8 cellular contexts compared by ENCODE assay signal in genomic region chr20:23086056-23086551, GRCh38. TPM values are rescaled to one million over a fixed set of nuclear protein-coding genes. Genes with fewer than 3 reads are reported as not detected.
DNase-seq lines count a peak whose midpoint lies in the region; ATAC-seq and TF ChIP-seq lines count a peak whose summit lies in the region.

A gene with protein sequence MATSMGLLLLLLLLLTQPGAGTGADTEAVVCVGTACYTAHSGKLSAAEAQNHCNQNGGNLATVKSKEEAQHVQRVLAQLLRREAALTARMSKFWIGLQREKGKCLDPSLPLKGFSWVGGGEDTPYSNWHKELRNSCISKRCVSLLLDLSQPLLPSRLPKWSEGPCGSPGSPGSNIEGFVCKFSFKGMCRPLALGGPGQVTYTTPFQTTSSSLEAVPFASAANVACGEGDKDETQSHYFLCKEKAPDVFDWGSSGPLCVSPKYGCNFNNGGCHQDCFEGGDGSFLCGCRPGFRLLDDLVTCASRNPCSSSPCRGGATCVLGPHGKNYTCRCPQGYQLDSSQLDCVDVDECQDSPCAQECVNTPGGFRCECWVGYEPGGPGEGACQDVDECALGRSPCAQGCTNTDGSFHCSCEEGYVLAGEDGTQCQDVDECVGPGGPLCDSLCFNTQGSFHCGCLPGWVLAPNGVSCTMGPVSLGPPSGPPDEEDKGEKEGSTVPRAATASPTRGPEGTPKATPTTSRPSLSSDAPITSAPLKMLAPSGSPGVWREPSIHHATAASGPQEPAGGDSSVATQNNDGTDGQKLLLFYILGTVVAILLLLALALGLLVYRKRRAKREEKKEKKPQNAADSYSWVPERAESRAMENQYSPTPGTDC (minus strand): TSS chr20:23086324. CDS start chr20:23086192, 132 bp downstream.

- H3K36me3 ChIP-seq in ascending aorta (no peaks in the 10 kb centered on the region), lower lobe of right lung (no peaks in the 10 kb centered on the region), upper lobe of left lung (peaks cover 0 to 5% (median 0%) of the 10 kb centered on the region in 4 donors)

- H3K4me1 ChIP-seq in ascending aorta (peaks cover 8 to 42% of the 10 kb centered on the region in 2 donors), lower lobe of right lung (peaks cover 52% of the 10 kb centered on the region), upper lobe of left lung (peaks cover 20 to 67% (median 29%) of the 10 kb centered on the region in 4 donors)

- peak; percentile 8 to 17 for ATAC-seq in lower lobe of right lung
- ATAC-seq in upper lobe of left lung (ENCODE audit: low FRiP score in 2 of 2): peak; percentile 5 to 28
- ATAC-seq in left colon: no peak

- TF ChIP-seq EP300 in upper lobe of left lung (IDR thresholded peaks at IDR 0.05): peak in 1 of 4 donors; percentile 40

- WGBS in upper lobe of left lung, 2 donors: 43 to 49% methylated on average over 4 to 22 of the region's 27 CpGs

- H3K27me3 ChIP-seq in ascending aorta: no peaks in the 10 kb centered on the region
- no peaks in the 10 kb centered on the region for H3K27me3 ChIP-seq in lower lobe of right lung (ENCODE audit: low read depth)
- no peaks in the 10 kb centered on the region for H3K27me3 ChIP-seq in upper lobe of left lung

- peak in 2 of 4 donors; percentile 67 to 70 for TF ChIP-seq POLR2A in upper lobe of left lung (IDR thresholded peaks at IDR 0.05)

- peak within 1 kb of the TSS; percentile 90 to 99 for H3K27ac ChIP-seq in ascending aorta
- H3K27ac ChIP-seq in lower lobe of right lung: peak within 1 kb of the TSS; percentile 93
- peak within 1 kb of the TSS; percentile 89 to 97 (median 92) for H3K27ac ChIP-seq in upper lobe of left lung

- TF ChIP-seq CTCF in ascending aorta (IDR thresholded peaks at IDR 0.05) (no peak), lower lobe of right lung (IDR thresholded peaks at IDR 0.05) (no peak), upper lobe of left lung (IDR thresholded peaks at IDR 0.05) (no peak)

- peak; percentile 21 for DNase-seq in stimulated activated CD4-positive, alpha-beta T cell treated with anti-CD3 and anti-CD28 coated beads, Interleukin-1b, Interleukin-23, amount 100 ng/mL, for 48 hours
- no peak for DNase-seq in stimulated activated CD4-positive, alpha-beta T cell treated with anti-CD3 and anti-CD28 coated beads, Interleukin-4, amount 100 ng/mL, for 24 hours
- peak in 1 of 2 donors; percentile 87 for DNase-seq in ascending aorta (ENCODE audit: low spot score in 2 of 2)
- DNase-seq in lower lobe of right lung: peak; percentile 55
- peak; percentile 63 to 86 for DNase-seq in upper lobe of left lung
- DNase-seq in superior temporal gyrus (ENCODE audit: extremely low spot score): no peak
- DNase-seq in NCI-H526 (lab: John Stamatoyannopoulos, UW): no peak
- no peak for DNase-seq in left colon

- no peaks in the 10 kb centered on the region for H3K9me3 ChIP-seq in ascending aorta
- no peaks in the 10 kb centered on the region for H3K9me3 ChIP-seq in lower lobe of right lung
- H3K9me3 ChIP-seq in upper lobe of left lung: no peaks in the 10 kb centered on the region

- H3K4me3 ChIP-seq in ascending aorta (peak within 1 kb of the TSS; percentile 29 to 44), lower lobe of right lung (peak within 1 kb of the TSS; percentile 56), upper lobe of left lung (peak within 1 kb of the TSS; percentile 39 to 54 (median 46))

- intact Hi-C loops in ascending aorta (cut with DNase I): loop anchor here (1.0 to 2.0 kb wide), 2 partner anchors 24 to 59 kb away; no protein-coding TSS in a partner anchor
- intact Hi-C loops in lower lobe of right lung (cut with DNase I): no loop called here
- intact Hi-C loops in left colon (cut with DNase I, micrococcal nuclease): no loop called here

RNA-seq across cellular contexts. Expression of the gene that starts here (rescaled TPM):
- 206 TPM for total RNA-seq in ascending aorta
- total RNA-seq in lower lobe of right lung: 99.7 TPM
- 100 to 1,000 TPM in 1 of 6 donors, 10 to 100 TPM in 5; 25.1 to 160 (median 68.8) TPM for total RNA-seq in upper lobe of left lung
- total RNA-seq in left colon: 10 to 100 TPM in 1 of 2 donors, 1 to 10 TPM in 1; 9.0 to 14.2 TPM

Comparison
In these comparisons a context has a peak if more than half of its experiments do, and no peak if none do; other contexts are left out.
1. DNase-seq: peak in stimulated activated CD4-positive, alpha-beta T cell treated with anti-CD3 and anti-CD28 coated beads, Interleukin-1b, Interleukin-23, amount 100 ng/mL, for 48 hours (single experiment), lower lobe of right lung (single experiment) and upper lobe of left lung (2 of 2); none in stimulated activated CD4-positive, alpha-beta T cell treated with anti-CD3 and anti-CD28 coated beads, Interleukin-4, amount 100 ng/mL, for 24 hours (single experiment), superior temporal gyrus (single experiment), NCI-H526 (0 of 2) and left colon (0 of 2).
2. Peak in every context shown above with its lines, with median percentiles within 50 percentile points of each other: H3K27ac ChIP-seq and H3K4me3 ChIP-seq.